8 cellular contexts compared by ENCODE assay signal in the genomic region with DNA sequence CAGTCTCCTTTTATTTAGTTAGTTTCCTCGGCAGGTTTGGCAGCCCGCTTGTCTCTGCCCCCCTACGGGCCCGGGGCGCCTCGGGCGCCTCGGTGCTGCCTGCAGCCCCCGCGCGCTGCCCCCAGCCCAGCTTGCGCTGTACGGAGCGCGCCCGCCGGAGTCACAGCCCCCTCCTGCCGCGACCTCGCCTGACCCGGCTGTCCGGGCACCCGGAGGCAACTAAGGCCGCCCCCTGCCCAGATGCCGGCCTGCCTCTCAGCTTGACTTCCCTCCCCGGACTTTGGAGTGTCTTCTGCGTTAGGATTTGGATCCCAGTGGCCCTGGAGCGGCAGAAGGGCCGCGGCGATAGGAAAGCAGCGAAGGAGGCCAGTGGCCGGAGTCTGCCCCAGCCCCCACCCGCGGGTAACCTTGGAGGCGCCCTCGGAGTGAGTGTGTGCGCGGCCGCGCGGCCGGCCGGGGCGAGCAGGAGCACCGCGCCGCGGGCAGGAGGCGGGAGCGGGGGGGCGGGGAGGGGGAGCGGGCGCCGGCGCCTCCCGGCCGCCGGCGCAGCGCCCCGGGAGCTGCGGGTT. TPM values are rescaled to one million over a fixed set of nuclear protein-coding genes. Genes with fewer than 3 reads are reported as not detected.
A peak's percentile ranks its signal among the peaks of the same experiment; 100 is the strongest.
DNase-seq lines count a peak whose midpoint lies in the region; ATAC-seq and TF ChIP-seq lines count a peak whose summit lies in the region.

No MANE protein-coding gene starts in this region.

- peak in 1 of 2 donors; percentile 38 for ATAC-seq in CD4-positive, CD25-positive, alpha-beta regulatory T cell (ENCODE audit: low read depth in 2 of 2)
- ATAC-seq in GM18858 (IDR thresholded peaks at IDR 0.05; ENCODE audit: unreplicated experiment) (peak; percentile 28), HG03064 (IDR thresholded peaks at IDR 0.05; ENCODE audit: low read depth, unreplicated experiment) (peak; percentile 56)

- H2AFZ ChIP-seq in mammary epithelial cell (ENCODE audit: low read depth, low read length) = peak overlapping the region; percentile 92

- H3K4me2 ChIP-seq in mammary epithelial cell (ENCODE audit: insufficient read depth, low read depth, low read length) = peak overlapping the region; percentile 98

- no TSS peak for BruUV-seq in mammary epithelial cell (replicated peaks; lab: Mats Ljungman, UMichigan)

- no peak for TF ChIP-seq CTCF in mammary epithelial cell (conservative IDR thresholded peaks at IDR 0.05 in 1 of 2, IDR thresholded peaks at IDR 0.05 in 1 of 2; ENCODE audit: extremely low read depth in 1 of 2, insufficient read depth in 1 of 2, low read depth in 1 of 2, low read length in 2 of 2)

- no peaks in the 10 kb centered on the region for H3K36me3 ChIP-seq in CD4-positive, CD25-positive, alpha-beta regulatory T cell (ENCODE audit: control insufficient read depth, insufficient read depth, low read length)
- no peaks in the 10 kb centered on the region for H3K36me3 ChIP-seq in mammary epithelial cell (ENCODE audit: insufficient read depth, low read length)

- H3K4me1 Mint-ChIP-seq in CD4-positive, CD25-positive, alpha-beta regulatory T cell = peaks cover 13 to 24% (median 18%) of the 10 kb centered on the region in 4 donors

- no peaks in the 10 kb centered on the region for H3K9me3 ChIP-seq in CD4-positive, CD25-positive, alpha-beta regulatory T cell (ENCODE audit: control insufficient read depth in 2 of 2, low read length in 2 of 2)
- no peaks in the 10 kb centered on the region for H3K9me3 ChIP-seq in mammary epithelial cell (replicated peaks; ENCODE audit: insufficient read depth, low read length)

- 1% methylated on average over 22 of the region's 63 CpGs for WGBS in mammary epithelial cell (ENCODE audit: low coverage, missing lambda C conversion rate)

- H3K27me3 ChIP-seq in CD4-positive, CD25-positive, alpha-beta regulatory T cell (ENCODE audit: control insufficient read depth, insufficient read depth, low read length) = peaks cover 6% of the 10 kb centered on the region
- no peaks in the 10 kb centered on the region for H3K27me3 ChIP-seq in mammary epithelial cell (ENCODE audit: insufficient read depth, low read length)

- H3K4me3 Mint-ChIP-seq in CD4-positive, CD25-positive, alpha-beta regulatory T cell = peak overlapping the region; percentile 86 to 92 (median 90)

- in situ Hi-C loops in mammary epithelial cell (cut with MboI; ENCODE audit: low sequenced_read_pairs in 2 of 2) = no loop called here

- DNase-seq in CD4-positive, CD25-positive, alpha-beta regulatory T cell = peak in 2 of 3 donors; percentile 23 to 34
- DNase-seq in RPMI7951 (ENCODE audit: low read depth) = peak; percentile 78
- DNase-seq in mammary epithelial cell = peak; percentile 31
- DNase-seq in inferior parietal cortex (ENCODE audit: extremely low spot score) = peak; percentile 14
- no peak for DNase-seq in MV-4-11 (lab: John Stamatoyannopoulos, UW)

- H4K20me1 ChIP-seq in mammary epithelial cell (ENCODE audit: insufficient read depth, low read length) = no peaks in the 10 kb centered on the region

- H3K27me3 Mint-ChIP-seq in CD4-positive, CD25-positive, alpha-beta regulatory T cell = peaks cover 25% of the 10 kb centered on the region

- dilution Hi-C loops in mammary epithelial cell (cut with HindIII; ENCODE audit: low sequenced_read_pairs) = no loop called here

- peak overlapping the region; percentile 44 for H3K9ac ChIP-seq in mammary epithelial cell (ENCODE audit: insufficient read depth, low read length)

- H3K27ac Mint-ChIP-seq in CD4-positive, CD25-positive, alpha-beta regulatory T cell = peak overlapping the region in 2 of 3 donors; percentile 46 to 74

- CTCF ChIA-PET in mammary epithelial cell (lab: Charles Lee; ENCODE audit: low non-redundant PET) = interaction anchor here (1.1 kb wide), 1 partner anchor 17 kb away, joined by 6 read pairs; a partner anchor contains a TSS

- H3K9me3 Mint-ChIP-seq in CD4-positive, CD25-positive, alpha-beta regulatory T cell = peaks cover 0 to 3% (median 0%) of the 10 kb centered on the region in 7 donors

- peaks cover 2% of the 10 kb centered on the region for H3K79me2 ChIP-seq in mammary epithelial cell (ENCODE audit: insufficient read depth, low read length)

- H3K4me1 ChIP-seq in CD4-positive, CD25-positive, alpha-beta regulatory T cell (ENCODE audit: control insufficient read depth, insufficient read depth, low read length, poor library complexity, severe bottlenecking) = peaks cover 30% of the 10 kb centered on the region
- H3K4me1 ChIP-seq in mammary epithelial cell (ENCODE audit: insufficient read depth, low read length) = peaks cover 16% of the 10 kb centered on the region

- peak overlapping the region; percentile 91 for H3K4me3 ChIP-seq in CD4-positive, CD25-positive, alpha-beta regulatory T cell (ENCODE audit: low read depth, low read length)
- H3K4me3 ChIP-seq in mammary epithelial cell (replicated peaks in 1 of 3; ENCODE audit: insufficient read depth in 1 of 3, low read depth in 2 of 3, low read length in 3 of 3) = peak overlapping the region; percentile 81 to 95 (median 81)
- peak overlapping the region; percentile 62 to 94 (median 80) for H3K4me3 ChIP-seq in skin epidermis

- peak overlapping the region; percentile 41 for H3K27ac ChIP-seq in CD4-positive, CD25-positive, alpha-beta regulatory T cell (ENCODE audit: insufficient read depth, low read length, poor library complexity, severe bottlenecking)
- H3K27ac ChIP-seq in mammary epithelial cell (ENCODE audit: insufficient read depth, low read depth, low read length) (no peak overlapping the region), skin epidermis (peak overlapping the region; percentile 64 to 96 (median 91))

- intact Hi-C loops in mammary epithelial cell (cut with micrococcal nuclease) = loop anchor here (1.0 kb wide), 1 partner anchor 7 kb away; a partner anchor contains a TSS

- H3K36me3 Mint-ChIP-seq in CD4-positive, CD25-positive, alpha-beta regulatory T cell = no peaks in the 10 kb centered on the region

RNA-seq across cellular contexts. Expression of a gene that starts 7.6 kb away (rescaled TPM):
- 12.6 TPM for total RNA-seq in CD4-positive, CD25-positive, alpha-beta regulatory T cell
- polyA plus RNA-seq in CD4-positive, CD25-positive, alpha-beta regulatory T cell = 10 to 100 TPM; 11.8 to 26.2 (median 20.6) TPM
- total RNA-seq in RPMI7951 (2014; rRNA removed; shearing (Covaris generic)) = 108 and 133 TPM in 2 replicates
- 1 to 10 TPM; 1.3 to 5.8 TPM for total RNA-seq in mammary epithelial cell
- 5.1 TPM for polyA plus RNA-seq in mammary epithelial cell
- 7.1 TPM for polyA minus RNA-seq in mammary epithelial cell

RNA-seq across cellular contexts. Expression of a gene that starts 17.6 kb away (rescaled TPM):
- total RNA-seq in CD4-positive, CD25-positive, alpha-beta regulatory T cell = 56.6 TPM
- 10 to 100 TPM; 28.9 to 58.2 (median 42.9) TPM for polyA plus RNA-seq in CD4-positive, CD25-positive, alpha-beta regulatory T cell
- 88.3 and 102 TPM in 2 replicates for total RNA-seq in RPMI7951 (2014; rRNA removed; shearing (Covaris generic))
- 10 to 100 TPM; 56.3 to 72.8 TPM for total RNA-seq in mammary epithelial cell
- 20.0 TPM for polyA plus RNA-seq in mammary epithelial cell
- 29.9 TPM for polyA minus RNA-seq in mammary epithelial cell
